ENCODE assay signal across 6 cellular contexts in the genomic region with DNA sequence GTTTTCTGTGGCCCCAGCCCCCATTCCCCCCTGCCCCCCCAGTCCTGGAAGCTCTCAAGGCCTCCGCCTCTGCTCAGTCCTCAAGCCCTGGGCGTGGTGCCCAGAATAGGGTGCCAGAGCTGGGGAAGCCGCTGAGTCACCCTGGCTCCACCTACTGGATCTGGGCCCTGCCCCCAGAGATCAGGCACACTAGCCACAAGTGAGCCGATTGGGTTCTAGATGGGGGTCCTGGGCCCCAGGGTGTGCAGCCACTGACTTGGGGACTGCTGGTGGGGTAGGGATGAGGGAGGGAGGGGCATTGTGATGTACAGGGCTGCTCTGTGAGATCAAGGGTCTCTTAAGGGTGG. TPM values are rescaled to one million over a fixed set of nuclear protein-coding genes. Genes with fewer than 3 reads are reported as not detected.
DNase-seq lines count a peak whose midpoint lies in the region.

No MANE protein-coding gene starts in this region.

- H3K9me3 ChIP-seq in skeletal muscle tissue (ENCODE audit: control insufficient read depth in 3 of 3, low read length in 3 of 3) = no peaks in the 10 kb centered on the region

- peak overlapping the region; percentile 90 to 92 (median 91) for H3K9ac ChIP-seq in skeletal muscle tissue (ENCODE audit: low read depth in 1 of 3, low read length in 3 of 3)

- peaks cover 45 to 63% (median 59%) of the 10 kb centered on the region in 3 donors for H3K36me3 ChIP-seq in skeletal muscle tissue (ENCODE audit: control insufficient read depth in 3 of 3, insufficient read depth in 3 of 3, low read length in 3 of 3)

- DNase-seq in HCEC 1CT = peak; percentile 97
- peak; percentile 75 to 87 for DNase-seq in SW 1271 (lab: John Stamatoyannopoulos, UW)
- DNase-seq in fibroblast of gingiva (ENCODE audit: low read depth) = peak; percentile 98
- DNase-seq in retina = no peak
- no peak for DNase-seq in T-helper 9 cell

- no peaks in the 10 kb centered on the region for H3K27me3 ChIP-seq in skeletal muscle tissue (ENCODE audit: control insufficient read depth in 3 of 3, insufficient read depth in 3 of 3, low read length in 3 of 3)

- H3K4me3 ChIP-seq in skeletal muscle tissue (ENCODE audit: low read length in 3 of 3) = peak overlapping the region; percentile 79 to 81 (median 80)

- peaks cover 79 to 90% (median 84%) of the 10 kb centered on the region in 3 donors for H3K4me1 ChIP-seq in skeletal muscle tissue (ENCODE audit: control insufficient read depth in 3 of 3, insufficient read depth in 3 of 3, low read length in 3 of 3)

- peak overlapping the region; percentile 98 for H3K27ac ChIP-seq in skeletal muscle tissue (ENCODE audit: low read depth, low read length)

RNA-seq across cellular contexts. Expression of a gene that starts 5.7 kb away (rescaled TPM):
- total RNA-seq in skeletal muscle tissue = 162 TPM

RNA-seq across cellular contexts. Expression of a gene that starts 17.3 kb away (rescaled TPM):
- total RNA-seq in skeletal muscle tissue = 9.4 TPM

RNA-seq across cellular contexts. Expression of a gene that starts 21.0 kb away (rescaled TPM):
- total RNA-seq in skeletal muscle tissue = 259 TPM

RNA-seq across cellular contexts. Expression of a gene that starts 41.3 kb away (rescaled TPM):
- total RNA-seq in skeletal muscle tissue = 2.6 TPM

RNA-seq across cellular contexts. Expression of a gene that starts 41.4 kb away (rescaled TPM):
- 44.4 TPM for total RNA-seq in skeletal muscle tissue

Comparison
In these comparisons a context has a peak if more than half of its experiments do, and no peak if none do; other contexts are left out.
1. DNase-seq: peak in HCEC 1CT (single experiment), SW 1271 (2 of 2) and fibroblast of gingiva (single experiment); none in retina (single experiment) and T-helper 9 cell (single experiment).